1 cellular context compared by ENCODE assay signal in the genomic region with DNA sequence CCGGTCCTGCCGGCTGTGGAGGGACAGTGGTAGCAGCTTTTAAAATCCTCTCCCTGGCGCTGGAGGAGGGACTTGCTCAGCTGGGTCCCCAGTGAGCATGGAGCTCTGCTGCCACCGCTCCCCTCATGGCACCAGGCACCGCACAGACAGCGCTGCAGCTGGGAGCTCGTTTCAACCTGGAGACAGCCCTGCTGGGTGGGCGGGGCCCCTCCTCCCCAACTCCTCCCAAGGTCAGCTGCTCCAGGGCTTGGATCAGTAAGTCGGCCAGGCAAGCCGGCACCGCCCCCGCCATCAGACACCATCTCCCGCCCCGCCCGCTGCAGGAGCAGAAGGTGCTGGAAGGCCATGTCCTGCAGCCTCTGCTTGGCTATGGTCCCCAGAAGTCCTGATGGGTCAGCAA.
TF ChIP-seq lines count a peak whose summit lies in the region.

No MANE protein-coding gene starts in this region.

TF ChIP-seq in HepG2, 621 proteins besides CTCF, POLR2A, EP300 and RAD21 (continued from another document and continues in another):
- TF ChIP-seq ZNF292 (CRISPR knock-in tag; IDR thresholded peaks at IDR 0.05; ENCODE audit: borderline replicate concordance, low read depth) = 0 out of 2 replicates have a peak, but pooled peaks have one; percentile 48
- TF ChIP-seq SMAD9 (CRISPR knock-in tag; IDR thresholded peaks at IDR 0.05) = no peak
- TF ChIP-seq PHF20 (CRISPR knock-in tag; IDR thresholded peaks at IDR 0.05) = no peak
- no peak for TF ChIP-seq ZNF563 (CRISPR knock-in tag; IDR thresholded peaks at IDR 0.05)
- TF ChIP-seq EED (CRISPR knock-in tag; IDR thresholded peaks at IDR 0.05) = no peak
- TF ChIP-seq ZNF788 (CRISPR knock-in tag; IDR thresholded peaks at IDR 0.05; ENCODE audit: borderline replicate concordance) = no peak; the same call in 1 of the 2 replicates
- no peak for TF ChIP-seq ZNF274 (CRISPR knock-in tag; IDR thresholded peaks at IDR 0.05)
- TF ChIP-seq, protein P1, sequence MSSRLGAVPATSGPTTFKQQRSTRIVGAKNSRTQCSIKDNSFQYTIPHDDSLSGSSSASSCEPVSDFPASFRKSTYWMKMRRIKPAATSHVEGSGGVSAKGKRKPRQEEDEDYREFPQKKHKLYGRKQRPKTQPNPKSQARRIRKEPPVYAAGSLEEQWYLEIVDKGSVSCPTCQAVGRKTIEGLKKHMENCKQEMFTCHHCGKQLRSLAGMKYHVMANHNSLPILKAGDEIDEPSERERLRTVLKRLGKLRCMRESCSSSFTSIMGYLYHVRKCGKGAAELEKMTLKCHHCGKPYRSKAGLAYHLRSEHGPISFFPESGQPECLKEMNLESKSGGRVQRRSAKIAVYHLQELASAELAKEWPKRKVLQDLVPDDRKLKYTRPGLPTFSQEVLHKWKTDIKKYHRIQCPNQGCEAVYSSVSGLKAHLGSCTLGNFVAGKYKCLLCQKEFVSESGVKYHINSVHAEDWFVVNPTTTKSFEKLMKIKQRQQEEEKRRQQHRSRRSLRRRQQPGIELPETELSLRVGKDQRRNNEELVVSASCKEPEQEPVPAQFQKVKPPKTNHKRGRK (CRISPR knock-in tag; IDR thresholded peaks at IDR 0.05) = no peak
- TF ChIP-seq BHLHE40 (IDR thresholded peaks at IDR 0.05; ENCODE audit: low read length) = no peak
- no peak for TF ChIP-seq FOXK1 (CRISPR knock-in tag; IDR thresholded peaks at IDR 0.05; ENCODE audit: borderline replicate concordance, low read depth)
- TF ChIP-seq, protein P2, sequence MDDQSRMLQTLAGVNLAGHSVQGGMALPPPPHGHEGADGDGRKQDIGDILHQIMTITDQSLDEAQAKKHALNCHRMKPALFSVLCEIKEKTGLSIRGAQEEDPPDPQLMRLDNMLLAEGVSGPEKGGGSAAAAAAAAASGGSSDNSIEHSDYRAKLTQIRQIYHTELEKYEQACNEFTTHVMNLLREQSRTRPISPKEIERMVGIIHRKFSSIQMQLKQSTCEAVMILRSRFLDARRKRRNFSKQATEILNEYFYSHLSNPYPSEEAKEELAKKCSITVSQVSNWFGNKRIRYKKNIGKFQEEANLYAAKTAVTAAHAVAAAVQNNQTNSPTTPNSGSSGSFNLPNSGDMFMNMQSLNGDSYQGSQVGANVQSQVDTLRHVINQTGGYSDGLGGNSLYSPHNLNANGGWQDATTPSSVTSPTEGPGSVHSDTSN (CRISPR knock-in tag; IDR thresholded peaks at IDR 0.05; ENCODE audit: borderline replicate concordance) = no peak
- TF ChIP-seq ZFP41 (CRISPR knock-in tag; IDR thresholded peaks at IDR 0.05; ENCODE audit: borderline replicate concordance) = no peak
- TF ChIP-seq, protein P3, sequence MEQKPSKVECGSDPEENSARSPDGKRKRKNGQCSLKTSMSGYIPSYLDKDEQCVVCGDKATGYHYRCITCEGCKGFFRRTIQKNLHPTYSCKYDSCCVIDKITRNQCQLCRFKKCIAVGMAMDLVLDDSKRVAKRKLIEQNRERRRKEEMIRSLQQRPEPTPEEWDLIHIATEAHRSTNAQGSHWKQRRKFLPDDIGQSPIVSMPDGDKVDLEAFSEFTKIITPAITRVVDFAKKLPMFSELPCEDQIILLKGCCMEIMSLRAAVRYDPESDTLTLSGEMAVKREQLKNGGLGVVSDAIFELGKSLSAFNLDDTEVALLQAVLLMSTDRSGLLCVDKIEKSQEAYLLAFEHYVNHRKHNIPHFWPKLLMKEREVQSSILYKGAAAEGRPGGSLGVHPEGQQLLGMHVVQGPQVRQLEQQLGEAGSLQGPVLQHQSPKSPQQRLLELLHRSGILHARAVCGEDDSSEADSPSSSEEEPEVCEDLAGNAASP (CRISPR knock-in tag; IDR thresholded peaks at IDR 0.05; ENCODE audit: borderline replicate concordance) = no peak
- no peak for TF ChIP-seq ETV5 (CRISPR knock-in tag; IDR thresholded peaks at IDR 0.05; ENCODE audit: borderline replicate concordance)
- no peak for TF ChIP-seq DPF2 (CRISPR knock-in tag; IDR thresholded peaks at IDR 0.05; ENCODE audit: borderline replicate concordance, low read depth)
- peak; percentile 73 for TF ChIP-seq SP5 (CRISPR knock-in tag; IDR thresholded peaks at IDR 0.05; ENCODE audit: borderline replicate concordance, low read depth)
- TF ChIP-seq, protein P4, sequence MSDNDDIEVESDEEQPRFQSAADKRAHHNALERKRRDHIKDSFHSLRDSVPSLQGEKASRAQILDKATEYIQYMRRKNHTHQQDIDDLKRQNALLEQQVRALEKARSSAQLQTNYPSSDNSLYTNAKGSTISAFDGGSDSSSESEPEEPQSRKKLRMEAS (IDR thresholded peaks at IDR 0.05) = no peak
- no peak for TF ChIP-seq ZNF737 (CRISPR knock-in tag; IDR thresholded peaks at IDR 0.05; ENCODE audit: borderline replicate concordance)
- TF ChIP-seq TAF15 (IDR thresholded peaks at IDR 0.05; ENCODE audit: low read depth, low read length, poor library complexity, severe bottlenecking) = no peak
- TF ChIP-seq, protein P5, sequence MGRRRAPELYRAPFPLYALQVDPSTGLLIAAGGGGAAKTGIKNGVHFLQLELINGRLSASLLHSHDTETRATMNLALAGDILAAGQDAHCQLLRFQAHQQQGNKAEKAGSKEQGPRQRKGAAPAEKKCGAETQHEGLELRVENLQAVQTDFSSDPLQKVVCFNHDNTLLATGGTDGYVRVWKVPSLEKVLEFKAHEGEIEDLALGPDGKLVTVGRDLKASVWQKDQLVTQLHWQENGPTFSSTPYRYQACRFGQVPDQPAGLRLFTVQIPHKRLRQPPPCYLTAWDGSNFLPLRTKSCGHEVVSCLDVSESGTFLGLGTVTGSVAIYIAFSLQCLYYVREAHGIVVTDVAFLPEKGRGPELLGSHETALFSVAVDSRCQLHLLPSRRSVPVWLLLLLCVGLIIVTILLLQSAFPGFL (CRISPR knock-in tag; IDR thresholded peaks at IDR 0.05) = no peak
- TF ChIP-seq HDAC2 (CRISPR knock-in tag; IDR thresholded peaks at IDR 0.05) = 0 out of 2 replicates have a peak, but pooled peaks have one; percentile 14
- TF ChIP-seq, protein P6, sequence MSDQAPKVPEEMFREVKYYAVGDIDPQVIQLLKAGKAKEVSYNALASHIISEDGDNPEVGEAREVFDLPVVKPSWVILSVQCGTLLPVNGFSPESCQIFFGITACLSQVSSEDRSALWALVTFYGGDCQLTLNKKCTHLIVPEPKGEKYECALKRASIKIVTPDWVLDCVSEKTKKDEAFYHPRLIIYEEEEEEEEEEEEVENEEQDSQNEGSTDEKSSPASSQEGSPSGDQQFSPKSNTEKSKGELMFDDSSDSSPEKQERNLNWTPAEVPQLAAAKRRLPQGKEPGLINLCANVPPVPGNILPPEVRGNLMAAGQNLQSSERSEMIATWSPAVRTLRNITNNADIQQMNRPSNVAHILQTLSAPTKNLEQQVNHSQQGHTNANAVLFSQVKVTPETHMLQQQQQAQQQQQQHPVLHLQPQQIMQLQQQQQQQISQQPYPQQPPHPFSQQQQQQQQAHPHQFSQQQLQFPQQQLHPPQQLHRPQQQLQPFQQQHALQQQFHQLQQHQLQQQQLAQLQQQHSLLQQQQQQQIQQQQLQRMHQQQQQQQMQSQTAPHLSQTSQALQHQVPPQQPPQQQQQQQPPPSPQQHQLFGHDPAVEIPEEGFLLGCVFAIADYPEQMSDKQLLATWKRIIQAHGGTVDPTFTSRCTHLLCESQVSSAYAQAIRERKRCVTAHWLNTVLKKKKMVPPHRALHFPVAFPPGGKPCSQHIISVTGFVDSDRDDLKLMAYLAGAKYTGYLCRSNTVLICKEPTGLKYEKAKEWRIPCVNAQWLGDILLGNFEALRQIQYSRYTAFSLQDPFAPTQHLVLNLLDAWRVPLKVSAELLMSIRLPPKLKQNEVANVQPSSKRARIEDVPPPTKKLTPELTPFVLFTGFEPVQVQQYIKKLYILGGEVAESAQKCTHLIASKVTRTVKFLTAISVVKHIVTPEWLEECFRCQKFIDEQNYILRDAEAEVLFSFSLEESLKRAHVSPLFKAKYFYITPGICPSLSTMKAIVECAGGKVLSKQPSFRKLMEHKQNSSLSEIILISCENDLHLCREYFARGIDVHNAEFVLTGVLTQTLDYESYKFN (CRISPR knock-in tag; conservative IDR thresholded peaks at IDR 0.05) = no peak
- no peak for TF ChIP-seq ESRRA (CRISPR knock-in tag; IDR thresholded peaks at IDR 0.05; ENCODE audit: low read depth)
- TF ChIP-seq MTF2 (CRISPR knock-in tag; IDR thresholded peaks at IDR 0.05; ENCODE audit: borderline replicate concordance) = no peak
- TF ChIP-seq ZNF577 (CRISPR knock-in tag; IDR thresholded peaks at IDR 0.05; ENCODE audit: borderline replicate concordance, low read depth) = no peak
- TF ChIP-seq, protein P7, sequence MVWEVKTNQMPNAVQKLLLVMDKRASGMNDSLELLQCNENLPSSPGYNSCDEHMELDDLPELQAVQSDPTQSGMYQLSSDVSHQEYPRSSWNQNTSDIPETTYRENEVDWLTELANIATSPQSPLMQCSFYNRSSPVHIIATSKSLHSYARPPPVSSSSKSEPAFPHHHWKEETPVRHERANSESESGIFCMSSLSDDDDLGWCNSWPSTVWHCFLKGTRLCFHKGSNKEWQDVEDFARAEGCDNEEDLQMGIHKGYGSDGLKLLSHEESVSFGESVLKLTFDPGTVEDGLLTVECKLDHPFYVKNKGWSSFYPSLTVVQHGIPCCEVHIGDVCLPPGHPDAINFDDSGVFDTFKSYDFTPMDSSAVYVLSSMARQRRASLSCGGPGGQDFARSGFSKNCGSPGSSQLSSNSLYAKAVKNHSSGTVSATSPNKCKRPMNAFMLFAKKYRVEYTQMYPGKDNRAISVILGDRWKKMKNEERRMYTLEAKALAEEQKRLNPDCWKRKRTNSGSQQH (CRISPR knock-in tag; IDR thresholded peaks at IDR 0.05; ENCODE audit: low read depth) = no peak
- TF ChIP-seq ZNF546 (CRISPR knock-in tag; conservative IDR thresholded peaks at IDR 0.05) = no peak
- 0 out of 2 replicates have a peak, but pooled peaks have one; percentile 13 for TF ChIP-seq TBX2 (CRISPR knock-in tag; IDR thresholded peaks at IDR 0.05; ENCODE audit: borderline replicate concordance)
- no peak for TF ChIP-seq ERF (CRISPR knock-in tag; IDR thresholded peaks at IDR 0.05)
- no peak for TF ChIP-seq NCOA2 (CRISPR knock-in tag; IDR thresholded peaks at IDR 0.05)
- TF ChIP-seq TBL1XR1 (IDR thresholded peaks at IDR 0.05; ENCODE audit: borderline replicate concordance, low read length, partially characterized antibody) = no peak
- TF ChIP-seq, protein P8, sequence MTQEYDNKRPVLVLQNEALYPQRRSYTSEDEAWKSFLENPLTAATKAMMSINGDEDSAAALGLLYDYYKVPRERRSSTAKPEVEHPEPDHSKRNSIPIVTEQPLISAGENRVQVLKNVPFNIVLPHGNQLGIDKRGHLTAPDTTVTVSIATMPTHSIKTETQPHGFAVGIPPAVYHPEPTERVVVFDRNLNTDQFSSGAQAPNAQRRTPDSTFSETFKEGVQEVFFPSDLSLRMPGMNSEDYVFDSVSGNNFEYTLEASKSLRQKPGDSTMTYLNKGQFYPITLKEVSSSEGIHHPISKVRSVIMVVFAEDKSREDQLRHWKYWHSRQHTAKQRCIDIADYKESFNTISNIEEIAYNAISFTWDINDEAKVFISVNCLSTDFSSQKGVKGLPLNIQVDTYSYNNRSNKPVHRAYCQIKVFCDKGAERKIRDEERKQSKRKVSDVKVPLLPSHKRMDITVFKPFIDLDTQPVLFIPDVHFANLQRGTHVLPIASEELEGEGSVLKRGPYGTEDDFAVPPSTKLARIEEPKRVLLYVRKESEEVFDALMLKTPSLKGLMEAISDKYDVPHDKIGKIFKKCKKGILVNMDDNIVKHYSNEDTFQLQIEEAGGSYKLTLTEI (CRISPR knock-in tag; conservative IDR thresholded peaks at IDR 0.05) = no peak
- TF ChIP-seq, protein P9, sequence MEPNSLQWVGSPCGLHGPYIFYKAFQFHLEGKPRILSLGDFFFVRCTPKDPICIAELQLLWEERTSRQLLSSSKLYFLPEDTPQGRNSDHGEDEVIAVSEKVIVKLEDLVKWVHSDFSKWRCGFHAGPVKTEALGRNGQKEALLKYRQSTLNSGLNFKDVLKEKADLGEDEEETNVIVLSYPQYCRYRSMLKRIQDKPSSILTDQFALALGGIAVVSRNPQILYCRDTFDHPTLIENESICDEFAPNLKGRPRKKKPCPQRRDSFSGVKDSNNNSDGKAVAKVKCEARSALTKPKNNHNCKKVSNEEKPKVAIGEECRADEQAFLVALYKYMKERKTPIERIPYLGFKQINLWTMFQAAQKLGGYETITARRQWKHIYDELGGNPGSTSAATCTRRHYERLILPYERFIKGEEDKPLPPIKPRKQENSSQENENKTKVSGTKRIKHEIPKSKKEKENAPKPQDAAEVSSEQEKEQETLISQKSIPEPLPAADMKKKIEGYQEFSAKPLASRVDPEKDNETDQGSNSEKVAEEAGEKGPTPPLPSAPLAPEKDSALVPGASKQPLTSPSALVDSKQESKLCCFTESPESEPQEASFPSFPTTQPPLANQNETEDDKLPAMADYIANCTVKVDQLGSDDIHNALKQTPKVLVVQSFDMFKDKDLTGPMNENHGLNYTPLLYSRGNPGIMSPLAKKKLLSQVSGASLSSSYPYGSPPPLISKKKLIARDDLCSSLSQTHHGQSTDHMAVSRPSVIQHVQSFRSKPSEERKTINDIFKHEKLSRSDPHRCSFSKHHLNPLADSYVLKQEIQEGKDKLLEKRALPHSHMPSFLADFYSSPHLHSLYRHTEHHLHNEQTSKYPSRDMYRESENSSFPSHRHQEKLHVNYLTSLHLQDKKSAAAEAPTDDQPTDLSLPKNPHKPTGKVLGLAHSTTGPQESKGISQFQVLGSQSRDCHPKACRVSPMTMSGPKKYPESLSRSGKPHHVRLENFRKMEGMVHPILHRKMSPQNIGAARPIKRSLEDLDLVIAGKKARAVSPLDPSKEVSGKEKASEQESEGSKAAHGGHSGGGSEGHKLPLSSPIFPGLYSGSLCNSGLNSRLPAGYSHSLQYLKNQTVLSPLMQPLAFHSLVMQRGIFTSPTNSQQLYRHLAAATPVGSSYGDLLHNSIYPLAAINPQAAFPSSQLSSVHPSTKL (CRISPR knock-in tag; IDR thresholded peaks at IDR 0.05) = 0 out of 2 replicates have a peak, but pooled peaks have one; percentile 10
- TF ChIP-seq PTBP1 (IDR thresholded peaks at IDR 0.05; ENCODE audit: low read depth, low read length, poor library complexity, severe bottlenecking) = no peak
- TF ChIP-seq MTA1 (CRISPR knock-in tag; IDR thresholded peaks at IDR 0.05; ENCODE audit: borderline replicate concordance) = no peak
- no peak for TF ChIP-seq ELF1 (CRISPR knock-in tag; IDR thresholded peaks at IDR 0.05)
- TF ChIP-seq, protein P10, sequence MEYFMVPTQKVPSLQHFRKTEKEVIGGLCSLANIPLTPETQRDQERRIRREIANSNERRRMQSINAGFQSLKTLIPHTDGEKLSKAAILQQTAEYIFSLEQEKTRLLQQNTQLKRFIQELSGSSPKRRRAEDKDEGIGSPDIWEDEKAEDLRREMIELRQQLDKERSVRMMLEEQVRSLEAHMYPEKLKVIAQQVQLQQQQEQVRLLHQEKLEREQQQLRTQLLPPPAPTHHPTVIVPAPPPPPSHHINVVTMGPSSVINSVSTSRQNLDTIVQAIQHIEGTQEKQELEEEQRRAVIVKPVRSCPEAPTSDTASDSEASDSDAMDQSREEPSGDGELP (IDR thresholded peaks at IDR 0.05; ENCODE audit: borderline replicate concordance, low read depth) = peak; percentile 46; the same call in 1 of the 2 replicates
- 0 out of 2 replicates have a peak, but pooled peaks have one; percentile 36 for TF ChIP-seq ZSCAN25 (CRISPR knock-in tag; IDR thresholded peaks at IDR 0.05)
- no peak for TF ChIP-seq STAT5B (CRISPR knock-in tag; IDR thresholded peaks at IDR 0.05)
- TF ChIP-seq MLLT10 (CRISPR knock-in tag; IDR thresholded peaks at IDR 0.05) = no peak
- TF ChIP-seq MAZ (IDR thresholded peaks at IDR 0.05; ENCODE audit: borderline replicate concordance, low read depth, low read length) = no peak
- peak; percentile 28; the same call in 1 of the 2 replicates for TF ChIP-seq MAZ (CRISPR knock-in tag; IDR thresholded peaks at IDR 0.05; ENCODE audit: low read depth)
- no peak for TF ChIP-seq POLR2AphosphoS2 (IDR thresholded peaks at IDR 0.05; ENCODE audit: low read depth, low read length)
